In the genomic region with DNA sequence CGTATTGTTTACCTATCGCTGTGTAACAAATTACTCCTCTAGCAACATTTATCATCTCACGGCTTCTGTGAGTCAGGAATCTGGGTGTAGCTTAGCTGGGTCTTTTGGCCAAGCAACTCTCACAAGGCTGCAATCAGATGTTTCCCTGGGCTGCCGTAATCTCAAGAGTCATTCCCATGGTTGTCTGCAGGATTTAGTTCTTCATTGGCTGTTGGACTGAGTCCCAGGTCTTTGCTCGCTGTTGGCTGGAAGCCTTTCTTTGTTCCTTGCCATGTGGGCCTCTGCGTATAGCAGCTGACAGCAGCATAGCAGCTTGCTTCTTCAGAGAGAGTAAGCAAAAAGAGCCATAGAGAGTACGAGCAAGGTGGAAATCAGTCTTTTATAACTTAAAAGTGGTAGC, we compare ENCODE assay signal across 11 cellular contexts. TPM values are rescaled to one million over a fixed set of nuclear protein-coding genes. Genes with fewer than 3 reads are reported as not detected.
A peak's percentile ranks its signal among the peaks of the same experiment; 100 is the strongest.
DNase-seq lines count a peak whose midpoint lies in the region; ATAC-seq lines count a peak whose summit lies in the region.
"Had no signal": no experiment of that assay in that cellular context is flagged by ENCODE, and none has a peak within 500 bp of the region (broad histone marks: within the 10 kb centered on the region; RNA-seq: fewer than 3 reads in every experiment).

No MANE protein-coding gene starts in this region.

- H3K27me3 Mint-ChIP-seq in activated T-cell treated with anti-CD3 and anti-CD28 coated beads, Interleukin-2, amount 50 U/mL, for 72 hours (ENCODE audit: low read depth): no peaks in the 10 kb centered on the region

- H3K36me3 Mint-ChIP-seq in activated T-cell treated with anti-CD3 and anti-CD28 coated beads, Interleukin-2, amount 50 U/mL, for 72 hours (ENCODE audit: insufficient read depth in 2 of 2): peaks cover 10 to 58% of the 10 kb centered on the region in 2 donors

- H3K4me1 Mint-ChIP-seq in activated T-cell treated with anti-CD3 and anti-CD28 coated beads, Interleukin-2, amount 50 U/mL, for 72 hours (ENCODE audit: low read depth): peaks cover 12% of the 10 kb centered on the region

- DNase-seq in activated T-cell treated with anti-CD3 and anti-CD28 coated beads, Interleukin-2, amount 50 U/mL, for 72 hours: no peak
- DNase-seq in activated T-cell treated with anti-CD3 and anti-CD28 coated beads, Interleukin-2, amount 50 U/mL, for 1 hour: no peak
- DNase-seq in middle frontal gyrus (ENCODE audit: extremely low spot score, low spot score) (peak; percentile 78), LoVo (ENCODE audit: low spot score) (no peak), SIG-M5 (lab: John Stamatoyannopoulos, UW) (no peak)
- DNase-seq in activated CD4-positive, CD25-positive, alpha-beta regulatory T cell treated with anti-CD3 and anti-CD28 coated beads, Interleukin-2, amount 50 U/mL, for 72 hours: no peak
- DNase-seq: activated CD4-positive, alpha-beta T cell treated with anti-CD3 and anti-CD28 coated beads, Interleukin-2, amount 50 U/mL, for 1 hour; AML-193; effector memory CD4-positive, alpha-beta T cell had no signal

- ATAC-seq in activated T-cell treated with anti-CD3 and anti-CD28 coated beads, Interleukin-2, amount 50 U/mL, for 72 hours (replicated peaks in 1 of 2): no peak
- ATAC-seq in esophagus mucosa (peak; percentile 83), GM18502 (IDR thresholded peaks at IDR 0.05; ENCODE audit: poor library complexity, unreplicated experiment) (no peak)

- no peak overlapping the region for H3K4me3 Mint-ChIP-seq in activated T-cell treated with anti-CD3 and anti-CD28 coated beads, Interleukin-2, amount 50 U/mL, for 72 hours

- H3K9me3 Mint-ChIP-seq in activated T-cell treated with anti-CD3 and anti-CD28 coated beads, Interleukin-2, amount 50 U/mL, for 72 hours: no peaks in the 10 kb centered on the region

- peak overlapping the region; percentile 5 for H3K27ac Mint-ChIP-seq in activated T-cell treated with anti-CD3 and anti-CD28 coated beads, Interleukin-2, amount 50 U/mL, for 72 hours

RNA-seq across cellular contexts. Expression of gene POLR2B, which starts 16.8 kb away (rescaled TPM):
- 100 to 1,000 TPM; 115 to 135 TPM for total RNA-seq in activated T-cell treated with anti-CD3 and anti-CD28 coated beads, Interleukin-2, amount 50 U/mL, for 72 hours
- total RNA-seq in esophagus mucosa: 38.9 TPM

RNA-seq across cellular contexts. Expression of gene NOA1, which starts 18.1 kb away (rescaled TPM):
- 10 to 100 TPM; 32.1 to 34.1 TPM for total RNA-seq in activated T-cell treated with anti-CD3 and anti-CD28 coated beads, Interleukin-2, amount 50 U/mL, for 72 hours
- 15.9 TPM for total RNA-seq in esophagus mucosa
